Comparison of ENCODE assay signal across 9 cellular contexts in genomic region chr13:30308548-30308947, GRCh38. TPM values are rescaled to one million over a fixed set of nuclear protein-coding genes. Genes with fewer than 3 reads are reported as not detected.
A peak's percentile ranks its signal among the peaks of the same experiment; 100 is the strongest.
DNase-seq lines count a peak whose midpoint lies in the region; ATAC-seq, FAIRE-seq and TF ChIP-seq lines count a peak whose summit lies in the region.
"Had no signal": no experiment of that assay in that cellular context is flagged by ENCODE, and none has a peak within 500 bp of the region (broad histone marks: within the 10 kb centered on the region; RNA-seq: fewer than 3 reads in every experiment).

No MANE protein-coding gene starts in this region.

- POLR2A ChIA-PET in activated CD4-positive, alpha-beta memory T cell treated with anti-CD3 and anti-CD28 coated beads for 36 hours (lab: Charles Lee): no interaction called here

- no peak overlapping the region for H2AFZ ChIP-seq in H9 (ENCODE audit: low read length)

- ATAC-seq in CD4-positive, CD25-positive, alpha-beta regulatory T cell (ENCODE audit: low read depth in 2 of 2): no peak
- ATAC-seq in left lung (peak; percentile 37), GM19397 (IDR thresholded peaks at IDR 0.05; ENCODE audit: unreplicated experiment) (no peak), pancreas (no peak), GM18858 (IDR thresholded peaks at IDR 0.05; ENCODE audit: unreplicated experiment) (no peak)

- H3K18ac ChIP-seq in H9 (ENCODE audit: insufficient read length, low read depth, low read length): no peak overlapping the region

- no peak overlapping the region for H3K4ac ChIP-seq in H9 (ENCODE audit: low read depth, low read length)

- no peak overlapping the region for H3T11ph ChIP-seq in H9 (ENCODE audit: low read length)

- H4K91ac ChIP-seq in H9 (ENCODE audit: insufficient read length, low read depth, low read length): no peak overlapping the region

- H3K14ac ChIP-seq in H9 (ENCODE audit: insufficient read depth, low read length): no peak overlapping the region

- intact Hi-C loops in activated CD4-positive, alpha-beta memory T cell treated with anti-CD3 and anti-CD28 coated beads for 36 hours (cut with micrococcal nuclease): loop anchor here (5.0 kb wide), 2 partner anchors 161 to 364 kb away; no protein-coding TSS in a partner anchor
- intact Hi-C loops in left lung (cut with DNase I) (no loop called here), pancreas (cut with DNase I) (no loop called here)

- no peak overlapping the region for H3K23ac ChIP-seq in H9 (ENCODE audit: insufficient read length, low read depth, low read length)

- TF ChIP-seq CTCF in H9 (conservative IDR thresholded peaks at IDR 0.05) (no peak), left lung (IDR thresholded peaks at IDR 0.05) (no peak), pancreas (IDR thresholded peaks at IDR 0.05) (no peak)

- H3K4me3 Mint-ChIP-seq in CD4-positive, CD25-positive, alpha-beta regulatory T cell: peak overlapping the region in 3 of 4 donors; percentile 49 to 87 (median 52)
- peak overlapping the region; percentile 12 to 14; a peak in 2 of 5 replicates for H3K4me3 Mint-ChIP-seq in H9
- H3K4me3 Mint-ChIP-seq in activated CD4-positive, alpha-beta memory T cell treated with anti-CD3 and anti-CD28 coated beads for 36 hours: no peak overlapping the region

- no peak for FAIRE-seq in pancreas (lab: Jason Lieb, UNC)
- FAIRE-seq: endometrium had no signal

- H3K23me2 ChIP-seq in H9 (ENCODE audit: insufficient read length, low read depth, low read length, poor library complexity, severe bottlenecking): no peaks in the 10 kb centered on the region

- H2AK5ac ChIP-seq in H9 (ENCODE audit: insufficient read length, low read length): no peak overlapping the region

- no peak overlapping the region for H3K4me2 ChIP-seq in H9 (ENCODE audit: insufficient read depth, insufficient read length, low read length)

- H2BK120ac ChIP-seq in H9 (ENCODE audit: low read depth, low read length, poor library complexity, severe bottlenecking): no peak overlapping the region

- no peak overlapping the region for H2BK12ac ChIP-seq in H9 (ENCODE audit: insufficient read length, low read depth, low read length)

- H2BK15ac ChIP-seq in H9 (ENCODE audit: low read depth, low read length): no peak overlapping the region

- H3K4me1 ChIP-seq in CD4-positive, CD25-positive, alpha-beta regulatory T cell (ENCODE audit: control insufficient read depth, insufficient read depth, low read length, poor library complexity, severe bottlenecking): peaks cover 27% of the 10 kb centered on the region
- no peaks in the 10 kb centered on the region for H3K4me1 ChIP-seq in H9 (ENCODE audit: insufficient read depth, low read length)
- peaks cover 3 to 35% of the 10 kb centered on the region in 2 donors for H3K4me1 ChIP-seq in left lung
- H3K4me1 ChIP-seq in pancreas: no peaks in the 10 kb centered on the region

- CTCF ChIA-PET in activated CD4-positive, alpha-beta memory T cell treated with anti-CD3 and anti-CD28 coated beads for 36 hours (lab: Charles Lee): interaction anchor here (1.8 to 7.4 kb wide), 3 partner anchors 99 to 194 kb away, joined by 4 to 44 read pairs (median 11); no protein-coding TSS in a partner anchor

- H3K4me1 Mint-ChIP-seq in CD4-positive, CD25-positive, alpha-beta regulatory T cell: peaks cover 20 to 35% (median 27%) of the 10 kb centered on the region in 4 donors
- peaks cover 25 to 27% of the 10 kb centered on the region in 2 experiments for H3K4me1 Mint-ChIP-seq in H9
- H3K4me1 Mint-ChIP-seq in activated CD4-positive, alpha-beta memory T cell treated with anti-CD3 and anti-CD28 coated beads for 36 hours (ENCODE audit: low read depth): peaks cover 40% of the 10 kb centered on the region

- peaks cover 3% of the 10 kb centered on the region for H3K36me3 ChIP-seq in CD4-positive, CD25-positive, alpha-beta regulatory T cell (ENCODE audit: control insufficient read depth, insufficient read depth, low read length)
- H3K36me3 ChIP-seq in left lung (no peaks in the 10 kb centered on the region), pancreas (no peaks in the 10 kb centered on the region)

- H3K56ac ChIP-seq in H9 (ENCODE audit: insufficient read length, low read depth, low read length): no peak overlapping the region

- H3K4me3 ChIP-seq in CD4-positive, CD25-positive, alpha-beta regulatory T cell (ENCODE audit: low read depth, low read length): no peak overlapping the region
- H3K4me3 ChIP-seq in left lung (no peak overlapping the region), pancreas (no peak overlapping the region)

- peaks cover 2% of the 10 kb centered on the region for H3K79me1 ChIP-seq in H9 (ENCODE audit: insufficient read depth, low read depth, low read length, poor library complexity, severe bottlenecking)

- H4K8ac ChIP-seq in H9 (replicated peaks; ENCODE audit: insufficient read length, low read depth, low read length): no peak overlapping the region

- no peak for DNase-seq in CD4-positive, CD25-positive, alpha-beta regulatory T cell
- DNase-seq in H9: no peak
- peak; percentile 37 for DNase-seq in activated CD4-positive, alpha-beta memory T cell treated with anti-CD3 and anti-CD28 coated beads for 36 hours
- DNase-seq in left lung: peak in 1 of 2 donors; percentile 63
- no peak for DNase-seq in pancreas
- DNase-seq in NCI-H2227 (lab: John Stamatoyannopoulos, UW; ENCODE audit: unreplicated experiment): no peak

- H2BK20ac ChIP-seq in H9 (ENCODE audit: low read depth, low read length, poor library complexity, severe bottlenecking): no peak overlapping the region

- no CpG with 5 or more reads among the region's 4 CpGs for WGBS in H9 (ENCODE audit: extremely low coverage, insufficient read length, low lambda C conversion rate)
- WGBS in pancreas, 2 donors: 64 to 76% methylated on average over 4 of the region's 4 CpGs

- H3K79me2 ChIP-seq in H9 (ENCODE audit: insufficient read depth, low read length): no peaks in the 10 kb centered on the region; the same call in 1 of the 2 replicates

- H4K20me1 ChIP-seq in H9 (ENCODE audit: control insufficient read depth, insufficient read depth, insufficient read length): no peaks in the 10 kb centered on the region

- H3K27me3 Mint-ChIP-seq in CD4-positive, CD25-positive, alpha-beta regulatory T cell: no peaks in the 10 kb centered on the region
- no peaks in the 10 kb centered on the region for H3K27me3 Mint-ChIP-seq in H9 (ENCODE audit: low read depth)
- H3K27me3 Mint-ChIP-seq in activated CD4-positive, alpha-beta memory T cell treated with anti-CD3 and anti-CD28 coated beads for 36 hours: no peaks in the 10 kb centered on the region

- no peak overlapping the region for H3K27ac ChIP-seq in CD4-positive, CD25-positive, alpha-beta regulatory T cell (ENCODE audit: insufficient read depth, low read length, poor library complexity, severe bottlenecking)
- H3K27ac ChIP-seq in H9 (ENCODE audit: insufficient read length, low read depth, low read length) (no peak overlapping the region), left lung (peak overlapping the region in 1 of 2 donors; percentile 87), pancreas (no peak overlapping the region)

- no peak overlapping the region for H3K9ac ChIP-seq in H9 (ENCODE audit: extremely low read depth, insufficient read length, low read length)

- H3K27me3 ChIP-seq in CD4-positive, CD25-positive, alpha-beta regulatory T cell (ENCODE audit: control insufficient read depth, insufficient read depth, low read length): no peaks in the 10 kb centered on the region
- H3K27me3 ChIP-seq in H9 (ENCODE audit: insufficient read depth, low read length): no peaks in the 10 kb centered on the region
- H3K27me3 ChIP-seq in left lung: no peaks in the 10 kb centered on the region
- no peaks in the 10 kb centered on the region for H3K27me3 ChIP-seq in pancreas

- no peaks in the 10 kb centered on the region for H3K9me3 Mint-ChIP-seq in CD4-positive, CD25-positive, alpha-beta regulatory T cell
- no peaks in the 10 kb centered on the region for H3K9me3 Mint-ChIP-seq in H9
- no peaks in the 10 kb centered on the region for H3K9me3 Mint-ChIP-seq in activated CD4-positive, alpha-beta memory T cell treated with anti-CD3 and anti-CD28 coated beads for 36 hours

- no peak overlapping the region for H3K27ac Mint-ChIP-seq in CD4-positive, CD25-positive, alpha-beta regulatory T cell
- H3K27ac Mint-ChIP-seq in H9: no peak overlapping the region
- H3K27ac Mint-ChIP-seq in activated CD4-positive, alpha-beta memory T cell treated with anti-CD3 and anti-CD28 coated beads for 36 hours: no peak overlapping the region

- H3K9me3 ChIP-seq in CD4-positive, CD25-positive, alpha-beta regulatory T cell (ENCODE audit: control insufficient read depth in 2 of 2, low read length in 2 of 2): no peaks in the 10 kb centered on the region
- no peaks in the 10 kb centered on the region for H3K9me3 ChIP-seq in H9 (ENCODE audit: control insufficient read depth, low read depth, low read length)
- H3K9me3 ChIP-seq in left lung: no peaks in the 10 kb centered on the region
- no peaks in the 10 kb centered on the region for H3K9me3 ChIP-seq in pancreas

- no peak overlapping the region for H2BK5ac ChIP-seq in H9 (ENCODE audit: insufficient read length, low read length)

- H4K5ac ChIP-seq in H9 (ENCODE audit: insufficient read length, low read depth, low read length): no peak overlapping the region

- no peaks in the 10 kb centered on the region for H3K36me3 Mint-ChIP-seq in CD4-positive, CD25-positive, alpha-beta regulatory T cell
- H3K36me3 Mint-ChIP-seq in H9 (ENCODE audit: insufficient read depth in 1 of 3, low read depth in 3 of 3): no peaks in the 10 kb centered on the region
- H3K36me3 Mint-ChIP-seq in activated CD4-positive, alpha-beta memory T cell treated with anti-CD3 and anti-CD28 coated beads for 36 hours: no peaks in the 10 kb centered on the region

RNA-seq across cellular contexts. Expression of gene KATNAL1, which starts 1.2 kb away (rescaled TPM):
- 29.2 TPM for total RNA-seq in CD4-positive, CD25-positive, alpha-beta regulatory T cell
- polyA plus RNA-seq in CD4-positive, CD25-positive, alpha-beta regulatory T cell: 1 to 10 TPM; 5.1 to 6.9 (median 6.2) TPM
- total RNA-seq in H9 (2021) (11.0 and 11.2 TPM in 2 replicates), left lung (10 to 100 TPM; 20.8 to 24.9 TPM), pancreas (1 to 10 TPM; 2.4 to 9.3 (median 3.7) TPM)
- 10 to 100 TPM; 13.9 to 16.8 TPM for total RNA-seq in activated CD4-positive, alpha-beta memory T cell treated with anti-CD3 and anti-CD28 coated beads for 36 hours
- polyA plus RNA-seq in pancreas: 1 to 10 TPM; 1.1 to 2.2 TPM
